Comparison of ENCODE assay signal across 8 cellular contexts in the genomic region with DNA sequence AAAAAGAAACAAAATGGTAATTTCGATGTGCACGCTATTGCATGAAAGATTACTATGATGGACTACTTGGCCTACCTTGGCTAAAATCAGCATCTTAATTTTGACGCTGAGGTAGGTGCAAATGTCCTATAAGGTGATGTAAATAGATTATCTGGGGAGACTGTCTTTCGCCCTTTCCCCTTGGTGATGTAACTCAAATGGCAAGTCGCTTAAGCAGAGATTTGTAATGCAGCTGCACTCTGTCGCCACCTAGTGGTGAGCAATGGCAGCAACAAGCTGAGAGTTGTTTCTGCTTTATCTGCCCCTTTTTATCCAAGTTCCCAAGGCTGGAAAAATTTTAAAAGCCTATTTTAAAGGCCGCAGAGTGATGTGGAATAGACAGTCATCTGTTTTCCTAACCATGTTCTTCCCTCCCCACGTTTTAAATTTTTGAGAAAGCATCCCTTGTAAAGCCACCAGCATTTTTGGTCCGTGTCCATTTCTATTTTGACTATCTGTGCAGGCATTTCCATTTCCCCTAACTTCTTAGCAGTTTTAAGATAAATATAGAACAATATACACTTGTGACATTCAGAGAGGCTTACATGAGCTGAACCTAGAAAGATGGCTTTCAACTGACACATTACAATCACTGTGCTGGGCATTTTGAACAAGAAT.
A peak's percentile ranks its signal among the peaks of the same experiment; 100 is the strongest.
DNase-seq lines count a peak whose midpoint lies in the region; ATAC-seq, FAIRE-seq and TF ChIP-seq lines count a peak whose summit lies in the region.

No MANE protein-coding gene starts in this region.

- peaks cover 0 to 2% (median 0%) of the 10 kb centered on the region in 4 experiments; a peak in 1 of 7 replicates for H3K4me1 ChIP-seq in H1 (replicated peaks in 1 of 4; ENCODE audit: control insufficient read depth in 3 of 4, insufficient read depth in 4 of 4, low read length in 3 of 4)
- H3K4me1 ChIP-seq in mesendoderm (ENCODE audit: control insufficient read depth, low read depth, low read length) = no peaks in the 10 kb centered on the region

- H2BK12ac ChIP-seq in H1 (ENCODE audit: low read depth, low read length) = no peak overlapping the region

- H3K79me1 ChIP-seq in H1 (ENCODE audit: low read depth, low read length) (no peaks in the 10 kb centered on the region), mesendoderm (ENCODE audit: low read length) (no peaks in the 10 kb centered on the region)

- FAIRE-seq in H1 (lab: Jason Lieb, UNC) = peak; percentile 93

- H3K9me3 ChIP-seq in H1 (ENCODE audit: insufficient read depth in 2 of 2, low read depth in 1 of 2, low read length in 1 of 2) = no peaks in the 10 kb centered on the region

- H3K79me2 ChIP-seq in H1 (ENCODE audit: control insufficient read depth in 1 of 2, insufficient read depth in 2 of 2, low read length in 2 of 2) (no peaks in the 10 kb centered on the region), mesendoderm (ENCODE audit: control insufficient read depth, insufficient read depth, low read length) (no peaks in the 10 kb centered on the region)

- no peak for TF ChIP-seq EP300 in H1 (IDR thresholded peaks at IDR 0.05; ENCODE audit: borderline replicate concordance in 1 of 2, low read depth in 2 of 2, low read length in 2 of 2)

- H3K27me3 ChIP-seq in H1 (replicated peaks in 1 of 4; ENCODE audit: control insufficient read depth in 3 of 4, extremely low read depth in 1 of 4, insufficient read depth in 3 of 4, low read length in 3 of 4) (no peaks in the 10 kb centered on the region), mesendoderm (ENCODE audit: insufficient read depth, low read length, poor library complexity) (no peaks in the 10 kb centered on the region)

- H2BK5ac ChIP-seq in H1 (ENCODE audit: low read depth, low read length) = no peak overlapping the region
- H2BK5ac ChIP-seq in mesendoderm (ENCODE audit: low read length) = no peak overlapping the region

- H3K56ac ChIP-seq in H1 (replicated peaks; ENCODE audit: insufficient read length, low read depth, low read length) = no peak overlapping the region
- no peak overlapping the region for H3K56ac ChIP-seq in mesendoderm (ENCODE audit: low read length)

- peak; percentile 67 for DNase-seq in NCI-H748 (lab: John Stamatoyannopoulos, UW; ENCODE audit: unreplicated experiment)
- DNase-seq in activated CD8-positive, alpha-beta memory T cell treated with anti-CD3 and anti-CD28 coated beads for 1 hour (ENCODE audit: extremely low read depth in 1 of 2, low read depth in 1 of 2) = peak; percentile 29 to 53
- peak in 1 of 2 experiments; percentile 81 for DNase-seq in H1 (ENCODE audit: low read depth in 1 of 2, low spot score in 2 of 2)
- DNase-seq in mesendoderm = peak; percentile 82
- peak; percentile 31 to 43 for DNase-seq in stimulated activated CD8-positive, alpha-beta memory T cell treated with anti-CD3 and anti-CD28 coated beads, Interleukin-2, amount 100 ng/mL, for 1 hour (ENCODE audit: low read depth in 2 of 2)

- POLR2A ChIA-PET in H1 (lab: Charles Lee; ENCODE audit: partially characterized antibody) = interaction anchor here (1.5 kb wide), 2 partner anchors 172 to 418 kb away, joined by 3 to 5 read pairs; a partner anchor contains a TSS

- WGBS in H1 (ENCODE audit: extremely low coverage in 1 of 2, insufficient coverage in 1 of 2, insufficient read length in 1 of 2, insufficient replicate concordance in 2 of 2, low coverage in 1 of 2, low lambda C conversion rate in 2 of 2, missing lambda C conversion rate in 1 of 2), 2 experiments = 48% methylated on average over 9 of the region's 9 CpGs; no CpG with 5 or more reads in 1 of the 2 experiments
- no CpG with 5 or more reads among the region's 9 CpGs for WGBS in mesendoderm (ENCODE audit: extremely low coverage, insufficient coverage, low lambda C conversion rate)

- no peak overlapping the region for H4K91ac ChIP-seq in H1 (replicated peaks; ENCODE audit: insufficient read length, low read length)

- H3K4ac ChIP-seq in H1 (replicated peaks; ENCODE audit: insufficient read length, low read depth, low read length) = no peak overlapping the region
- H3K4ac ChIP-seq in mesendoderm (ENCODE audit: low read depth, low read length) = no peak overlapping the region

- TF ChIP-seq POLR2A in H1 (IDR thresholded peaks at IDR 0.05; ENCODE audit: control extremely low read depth in 1 of 2, low read depth in 2 of 2, low read length in 2 of 2) = no peak

- no peaks in the 10 kb centered on the region for H3K36me3 ChIP-seq in H1 (ENCODE audit: control insufficient read depth in 2 of 4, insufficient read depth in 4 of 4, low read length in 3 of 4)
- no peaks in the 10 kb centered on the region for H3K36me3 ChIP-seq in mesendoderm (ENCODE audit: control insufficient read depth, insufficient read depth, low read length)

- H2BK15ac ChIP-seq in H1 (ENCODE audit: low read length) = no peak overlapping the region
- H2BK15ac ChIP-seq in mesendoderm (replicated peaks; ENCODE audit: low read depth) = peak overlapping the region; percentile 57

- ATAC-seq in GM18499 (IDR thresholded peaks at IDR 0.05; ENCODE audit: insufficient read depth, unreplicated experiment) = peak; percentile 76
- ATAC-seq in HG03139 (IDR thresholded peaks at IDR 0.05; ENCODE audit: unreplicated experiment) = peak; percentile 83

- no peak overlapping the region for H2AFZ ChIP-seq in H1 (ENCODE audit: low read length)

- H3K27ac ChIP-seq in 22Rv1 (no peak overlapping the region), H1 (ENCODE audit: low read depth, low read length) (no peak overlapping the region), mesendoderm (ENCODE audit: low read depth, low read length) (no peak overlapping the region)

- no peak overlapping the region for H4K5ac ChIP-seq in H1 (ENCODE audit: insufficient read length, low read depth, low read length)
- H4K5ac ChIP-seq in mesendoderm (ENCODE audit: low read length) = no peak overlapping the region

- no peak overlapping the region for H3K4me3 ChIP-seq in H1 (ENCODE audit: extremely low read depth in 1 of 4, insufficient read depth in 2 of 4, low read depth in 3 of 4, low read length in 4 of 4)
- H3K4me3 ChIP-seq in mesendoderm (ENCODE audit: low read length) = no peak overlapping the region

- H3K4me2 ChIP-seq in H1 (ENCODE audit: insufficient read depth in 1 of 2, low read depth in 2 of 2, low read length in 2 of 2) (no peak overlapping the region), mesendoderm (ENCODE audit: low read length) (no peak overlapping the region)

- no peak overlapping the region for H3K14ac ChIP-seq in H1 (ENCODE audit: insufficient read length)

- no peaks in the 10 kb centered on the region for H3K23me2 ChIP-seq in H1 (ENCODE audit: low read depth, low read length)

- TF ChIP-seq CTCF in 22Rv1 (IDR thresholded peaks at IDR 0.05) = peak; percentile 99
- peak; percentile 74 to 97 (median 85) for TF ChIP-seq CTCF in H1 (IDR thresholded peaks at IDR 0.05; ENCODE audit: control extremely low read depth in 1 of 3, insufficient read depth in 1 of 3, low read depth in 1 of 3, low read length in 3 of 3)

- H3K9ac ChIP-seq in H1 (replicated peaks in 1 of 4; ENCODE audit: extremely low read depth in 1 of 4, low read depth in 3 of 4, low read length in 3 of 4) (no peak overlapping the region), mesendoderm (ENCODE audit: low read length) (no peak overlapping the region)

- H2AK5ac ChIP-seq in H1 (ENCODE audit: low read depth, low read length) (no peak overlapping the region), mesendoderm (ENCODE audit: low read length) (no peak overlapping the region)

- H2BK20ac ChIP-seq in H1 (ENCODE audit: low read length) = no peak overlapping the region

- H3K23ac ChIP-seq in H1 (ENCODE audit: insufficient read length) = no peak overlapping the region
- H3K23ac ChIP-seq in mesendoderm (ENCODE audit: low read length) = no peak overlapping the region

- TF ChIP-seq RAD21 in H1 (IDR thresholded peaks at IDR 0.05 in 1 of 2, conservative IDR thresholded peaks at IDR 0.05 in 1 of 2; ENCODE audit: low read depth in 2 of 2, low read length in 2 of 2) = peak; percentile 94 to 95

- CTCF ChIA-PET in H1 (lab: Charles Lee; ENCODE audit: partially characterized antibody) = interaction anchor here (0.6 to 3.8 kb wide), 59 partner anchors 8 to 750 kb away, joined by 3 to 27 read pairs (median 4); a partner anchor contains a TSS

- no peaks in the 10 kb centered on the region for H4K20me1 ChIP-seq in H1 (replicated peaks in 1 of 2; ENCODE audit: control insufficient read depth in 1 of 2, insufficient read depth in 2 of 2, low read length in 2 of 2)

- H2BK120ac ChIP-seq in H1 (replicated peaks; ENCODE audit: low read depth, low read length) = no peak overlapping the region
- no peak overlapping the region for H2BK120ac ChIP-seq in mesendoderm (ENCODE audit: low read depth, low read length)

- H3K18ac ChIP-seq in H1 (ENCODE audit: extremely low read depth, low read length) (no peak overlapping the region), mesendoderm (ENCODE audit: low read length) (no peak overlapping the region)

- H4K8ac ChIP-seq in H1 (ENCODE audit: extremely low read depth, insufficient read depth, low read length) (no peak overlapping the region), mesendoderm (ENCODE audit: low read depth, low read length) (no peak overlapping the region)

TF ChIP-seq in H1, 55 proteins besides CTCF, POLR2A, EP300 and RAD21 (continues in another document):
- TF ChIP-seq SIRT6 (IDR thresholded peaks at IDR 0.05; ENCODE audit: low read length) (no peak), TCF12 (IDR thresholded peaks at IDR 0.05; ENCODE audit: low read depth, low read length) (no peak), JUND (IDR thresholded peaks at IDR 0.05; ENCODE audit: low read length) (peak; percentile 75), CREB1 (IDR thresholded peaks at IDR 0.05) (no peak), CHD2 (IDR thresholded peaks at IDR 0.05; ENCODE audit: low read length) (no peak), EGR1 (IDR thresholded peaks at IDR 0.05; ENCODE audit: borderline replicate concordance, low read depth, low read length) (no peak), CEBPB (IDR thresholded peaks at IDR 0.05; ENCODE audit: low read depth, low read length) (peak; percentile 89), HDAC2 (IDR thresholded peaks at IDR 0.05; ENCODE audit: borderline replicate concordance in 1 of 2, low read depth in 2 of 2, low read length in 2 of 2) (no peak), SIN3A (conservative IDR thresholded peaks at IDR 0.05 in 1 of 2, IDR thresholded peaks at IDR 0.05 in 1 of 2; ENCODE audit: low read depth in 1 of 2, low read length in 2 of 2) (0 out of 4 replicates have a peak, but pooled peaks of 1 of the 2 experiments have one; percentile 41), BCL11A (IDR thresholded peaks at IDR 0.05; ENCODE audit: low read depth in 2 of 2, low read length in 2 of 2) (no peak), CBX8 (IDR thresholded peaks at IDR 0.05; ENCODE audit: borderline replicate concordance, low read depth, low read length) (no peak), RXRA (IDR thresholded peaks at IDR 0.05; ENCODE audit: insufficient read depth, low read depth, low read length) (no peak)
- TF ChIP-seq, protein P1, sequence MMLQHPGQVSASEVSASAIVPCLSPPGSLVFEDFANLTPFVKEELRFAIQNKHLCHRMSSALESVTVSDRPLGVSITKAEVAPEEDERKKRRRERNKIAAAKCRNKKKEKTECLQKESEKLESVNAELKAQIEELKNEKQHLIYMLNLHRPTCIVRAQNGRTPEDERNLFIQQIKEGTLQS (IDR thresholded peaks at IDR 0.05; ENCODE audit: insufficient read depth, low read depth, low read length) = 0 out of 2 replicates have a peak, but pooled peaks have one; percentile 73
